Comparison of ENCODE assay signal across 25 cellular contexts in genomic region chr4:8097141-8097541, GRCh38.
DNase-seq lines count a peak whose midpoint lies in the region; ATAC-seq, FAIRE-seq and TF ChIP-seq lines count a peak whose summit lies in the region.
"Had no signal": no experiment of that assay in that cellular context is flagged by ENCODE, and none has a peak within 500 bp of the region (broad histone marks: within the 10 kb centered on the region; RNA-seq: fewer than 3 reads in every experiment).

No MANE protein-coding gene starts in this region.

- peaks cover 32% of the 10 kb centered on the region for H3K36me3 Mint-ChIP-seq in WTC11

- intact Hi-C loops in left ventricle myocardium inferior (cut with micrococcal nuclease), result no loop called here
- intact Hi-C loops in left cardiac atrium (cut with DNase I), result no loop called here
- intact Hi-C loops in kidney (cut with DNase I), result no loop called here

- ATAC-seq in left cardiac atrium, result no peak
- no peak for ATAC-seq in WTC11
- ATAC-seq: HCT116 had no signal

- H3K9me3 Mint-ChIP-seq in WTC11, result peaks cover 25% of the 10 kb centered on the region

- no peak overlapping the region for H3K4me3 ChIP-seq in left ventricle myocardium inferior
- no peak overlapping the region for H3K4me3 ChIP-seq in kidney (ENCODE audit: low read length in 2 of 2)
- H3K4me3 ChIP-seq in skeletal muscle tissue (ENCODE audit: low read length in 3 of 3), result peak overlapping the region in 1 of 3 donors; percentile 29
- H3K4me3 ChIP-seq: GM23338, Peyer's patch had no signal

- H3K4me1 Mint-ChIP-seq in WTC11, result peaks cover 3% of the 10 kb centered on the region; the same call in 1 of the 2 replicates
- H3K4me1 Mint-ChIP-seq: CD8-positive, alpha-beta memory T cell had no signal

- H3K27ac ChIP-seq in left ventricle myocardium inferior (replicated peaks), result peak overlapping the region; percentile 40
- no peak overlapping the region for H3K27ac ChIP-seq in kidney (ENCODE audit: low read depth in 2 of 2, low read length in 2 of 2)
- peak overlapping the region; percentile 86 for H3K27ac ChIP-seq in skeletal muscle tissue (ENCODE audit: low read depth, low read length)
- H3K27ac ChIP-seq: C4-2B, Peyer's patch had no signal

- no peak overlapping the region for H3K4me3 Mint-ChIP-seq in WTC11
- H3K4me3 Mint-ChIP-seq: CD8-positive, alpha-beta memory T cell; GM23338 had no signal

- H3K27me3 ChIP-seq in left ventricle myocardium inferior (ENCODE audit: low read depth) (no peaks in the 10 kb centered on the region), skeletal muscle tissue (ENCODE audit: control insufficient read depth in 3 of 3, insufficient read depth in 3 of 3, low read length in 3 of 3) (no peaks in the 10 kb centered on the region)
- H3K27me3 ChIP-seq: Peyer's patch had no signal

- H3K27me3 Mint-ChIP-seq in WTC11 (ENCODE audit: low read depth), result peaks cover 3% of the 10 kb centered on the region
- H3K27me3 Mint-ChIP-seq: CD8-positive, alpha-beta memory T cell had no signal

- no peak overlapping the region for H3K27ac Mint-ChIP-seq in WTC11
- H3K27ac Mint-ChIP-seq: CD8-positive, alpha-beta memory T cell; GM23338 had no signal

- H3K4me1 ChIP-seq in left ventricle myocardium inferior (peaks cover 27% of the 10 kb centered on the region), kidney (ENCODE audit: control insufficient read depth in 1 of 2, insufficient read depth in 1 of 2, low read depth in 1 of 2, low read length in 2 of 2) (peaks cover 0 to 2% of the 10 kb centered on the region in 2 donors), skeletal muscle tissue (ENCODE audit: control insufficient read depth in 3 of 3, insufficient read depth in 3 of 3, low read length in 3 of 3) (peaks cover 47 to 65% (median 60%) of the 10 kb centered on the region in 3 donors)

- POLR2A ChIA-PET in WTC11 (lab: Charles Lee), result no interaction called here

- TF ChIP-seq CTCF in left ventricle myocardium inferior (IDR thresholded peaks at IDR 0.05; ENCODE audit: borderline replicate concordance), result no peak
- no peak for TF ChIP-seq CTCF in WTC11 (IDR thresholded peaks at IDR 0.05)
- no peak for TF ChIP-seq CTCF in kidney (IDR thresholded peaks at IDR 0.05; ENCODE audit: borderline replicate concordance, extremely low read depth, insufficient read depth)
- TF ChIP-seq CTCF in GM13976 (IDR thresholded peaks at IDR 0.05; ENCODE audit: borderline replicate concordance, control extremely low read depth, extremely low read depth, insufficient read depth, missing control alignments), result no peak

- in situ Hi-C loops in GM13976 (cut with MboI; ENCODE audit: low sequenced_read_pairs, unreplicated experiment), result no loop called here

- H3K9me3 ChIP-seq in left ventricle myocardium inferior (replicated peaks) (peaks cover 25% of the 10 kb centered on the region), kidney (ENCODE audit: control insufficient read depth in 1 of 2, low read length in 2 of 2) (peaks cover 0 to 15% of the 10 kb centered on the region in 2 donors), skeletal muscle tissue (ENCODE audit: control insufficient read depth in 3 of 3, low read length in 3 of 3) (no peaks in the 10 kb centered on the region)

- H3K36me3 ChIP-seq in left ventricle myocardium inferior (peaks cover 9% of the 10 kb centered on the region), kidney (ENCODE audit: control insufficient read depth in 1 of 2, insufficient read depth in 2 of 2, low read length in 2 of 2) (no peaks in the 10 kb centered on the region), skeletal muscle tissue (ENCODE audit: control insufficient read depth in 3 of 3, insufficient read depth in 3 of 3, low read length in 3 of 3) (peaks cover 20 to 31% (median 23%) of the 10 kb centered on the region in 3 donors)
- H3K36me3 ChIP-seq: Peyer's patch had no signal

- DNase-seq in left ventricle myocardium inferior, result no peak
- no peak for DNase-seq in left cardiac atrium
- no peak for DNase-seq in WTC11 (ENCODE audit: low spot score)
- DNase-seq in kidney, result peak; percentile 66
- no peak for DNase-seq in GM13976 (ENCODE audit: low spot score)
- no peak for DNase-seq in mesenteric fat pad (ENCODE audit: low spot score)
- no peak for DNase-seq in NCI-H446 (lab: John Stamatoyannopoulos, UW)
- DNase-seq: 8988T; CD8-positive, alpha-beta memory T cell; KG1; NCI-H1092; NCI-H1436 treated with DMSO at 0.1 percent for 48 hours; NCI-H1930; NCI-H2227 treated with DMSO at 0.1 percent for 48 hours; NCI-H510A treated with DMSO at 0.1 percent for 48 hours; NCI-H748 treated with DMSO at 0.1 percent for 48 hours; NK-92 treated with Interleukin-12 subunit alpha and Interleukin-12 subunit beta, amount 100 ng/mL, for 24 hours; Peyer's patch had no signal

- H3K9ac ChIP-seq in kidney (ENCODE audit: low read length in 2 of 2) (no peak overlapping the region), skeletal muscle tissue (ENCODE audit: low read depth in 1 of 3, low read length in 3 of 3) (peak overlapping the region in 2 of 3 donors; percentile 50 to 76)

- FAIRE-seq in kidney (lab: Jason Lieb, UNC), result no peak
- FAIRE-seq: G401.6, GM12892, GM18507 had no signal

- CTCF ChIA-PET in WTC11 (lab: Charles Lee), result interaction anchor here (2.7 kb wide), 1 partner anchor 12 kb away, joined by 8 read pairs; no protein-coding TSS in a partner anchor

TF ChIP-seq in WTC11, 78 proteins besides CTCF, POLR2A, EP300 and RAD21:
- 0 out of 2 replicates have a peak, but pooled peaks have one; percentile 29 for TF ChIP-seq ESRRA (CRISPR knock-in tag; IDR thresholded peaks at IDR 0.05; ENCODE audit: borderline replicate concordance)
- TF ChIP-seq ZBTB21 (CRISPR knock-in tag; IDR thresholded peaks at IDR 0.05; ENCODE audit: borderline replicate concordance), result no peak

Comparison
In these comparisons a context has a peak if more than half of its experiments do, and no peak if none do; other contexts are left out.
1. H3K27ac ChIP-seq: peak in left ventricle myocardium inferior (single experiment) and skeletal muscle tissue (single experiment); none in kidney (0 of 2).
2. H3K9ac ChIP-seq: peak in skeletal muscle tissue (2 of 3); none in kidney (0 of 2).